ENCODE assay signal across 17 cellular contexts in the genomic region with DNA sequence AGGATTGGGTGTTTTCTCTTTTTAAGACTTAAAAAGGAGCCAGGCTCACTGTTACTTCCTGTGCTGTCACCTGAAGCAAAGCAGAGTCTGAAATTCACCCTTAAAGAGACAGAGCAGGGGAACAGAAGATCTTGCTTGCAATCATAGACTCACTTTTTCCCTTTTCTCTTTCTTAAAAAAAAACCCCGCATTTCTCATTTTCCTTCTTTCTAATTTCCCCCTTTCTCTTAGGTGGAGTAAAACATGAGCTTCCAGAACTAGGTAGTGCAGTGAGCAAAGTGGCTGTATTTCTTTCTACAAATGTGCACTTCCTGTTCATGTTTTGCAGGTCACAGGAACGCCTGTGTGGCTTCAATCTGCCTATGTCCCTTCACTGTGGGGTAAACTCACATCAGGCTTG.
DNase-seq lines count a peak whose midpoint lies in the region; ATAC-seq and FAIRE-seq lines count a peak whose summit lies in the region.
"Had no signal": no experiment of that assay in that cellular context is flagged by ENCODE, and none has a peak within 500 bp of the region (broad histone marks: within the 10 kb centered on the region; RNA-seq: fewer than 3 reads in every experiment).

No MANE protein-coding gene starts in this region.

- DNase-seq in activated T-cell treated with anti-CD3 and anti-CD28 coated beads, Interleukin-2, amount 50 U/mL, for 24 hours: no peak
- DNase-seq in activated T-cell treated with anti-CD3 and anti-CD28 coated beads for 4 hours (no peak), GM19239 (ENCODE audit: insufficient read length, low spot score) (no peak), NCI-H69 (lab: John Stamatoyannopoulos, UW) (no peak), HK-2 (ENCODE audit: unreplicated experiment) (no peak)
- DNase-seq in activated naive CD8-positive, alpha-beta T cell treated with anti-CD3 and anti-CD28 coated beads for 36 hours: no peak
- DNase-seq in stimulated activated naive CD8-positive, alpha-beta T cell treated with anti-CD3 and anti-CD28 coated beads, Interleukin-15, Interleukin-2, amounts not matched to agents 100 U/mL and 50 U/mL, for 24 hours: peak; percentile 10
- DNase-seq: ACHN, heart left ventricle, left lung, MG63, NCI-H2171 treated with DMSO at 0.1 percent for 48 hours, occipital lobe, PC-3, upper lobe of right lung had no signal

- no peak for FAIRE-seq in GM19239 (lab: Jason Lieb, UNC)
- FAIRE-seq: GM18507 had no signal

- H3K4me1 Mint-ChIP-seq in activated T-cell treated with anti-CD3 and anti-CD28 coated beads, Interleukin-2, amount 50 U/mL, for 24 hours (ENCODE audit: low read depth): peaks cover 11% of the 10 kb centered on the region
- H3K4me1 Mint-ChIP-seq in activated naive CD8-positive, alpha-beta T cell treated with anti-CD3 and anti-CD28 coated beads for 36 hours: peaks cover 22% of the 10 kb centered on the region

- H3K27ac Mint-ChIP-seq in activated T-cell treated with anti-CD3 and anti-CD28 coated beads, Interleukin-2, amount 50 U/mL, for 24 hours: peak overlapping the region; percentile 68
- H3K27ac Mint-ChIP-seq in activated naive CD8-positive, alpha-beta T cell treated with anti-CD3 and anti-CD28 coated beads for 36 hours: peak overlapping the region; percentile 87

- no peaks in the 10 kb centered on the region for H3K36me3 Mint-ChIP-seq in activated T-cell treated with anti-CD3 and anti-CD28 coated beads, Interleukin-2, amount 50 U/mL, for 24 hours (ENCODE audit: low read depth)
- peaks cover 8% of the 10 kb centered on the region for H3K36me3 Mint-ChIP-seq in activated naive CD8-positive, alpha-beta T cell treated with anti-CD3 and anti-CD28 coated beads for 36 hours

- no peaks in the 10 kb centered on the region for H3K27me3 Mint-ChIP-seq in activated T-cell treated with anti-CD3 and anti-CD28 coated beads, Interleukin-2, amount 50 U/mL, for 24 hours
- H3K27me3 Mint-ChIP-seq in activated naive CD8-positive, alpha-beta T cell treated with anti-CD3 and anti-CD28 coated beads for 36 hours: no peaks in the 10 kb centered on the region

- H3K4me3 Mint-ChIP-seq in activated T-cell treated with anti-CD3 and anti-CD28 coated beads, Interleukin-2, amount 50 U/mL, for 24 hours: no peak overlapping the region
- no peak overlapping the region for H3K4me3 Mint-ChIP-seq in activated naive CD8-positive, alpha-beta T cell treated with anti-CD3 and anti-CD28 coated beads for 36 hours

- ATAC-seq in HG03565 (IDR thresholded peaks at IDR 0.05; ENCODE audit: unreplicated experiment): peak; percentile 49
- peak; percentile 74 for ATAC-seq in stimulated activated naive CD8-positive, alpha-beta T cell treated with anti-CD3 and anti-CD28 coated beads, Interleukin-15, Interleukin-2, amounts not matched to agents 100 U/mL and 50 U/mL, for 24 hours
- ATAC-seq: heart left ventricle, left lung, PC-3, upper lobe of right lung had no signal

- no peaks in the 10 kb centered on the region for H3K9me3 Mint-ChIP-seq in activated T-cell treated with anti-CD3 and anti-CD28 coated beads, Interleukin-2, amount 50 U/mL, for 24 hours
- peaks cover 5% of the 10 kb centered on the region for H3K9me3 Mint-ChIP-seq in activated naive CD8-positive, alpha-beta T cell treated with anti-CD3 and anti-CD28 coated beads for 36 hours
